In the genomic region with DNA sequence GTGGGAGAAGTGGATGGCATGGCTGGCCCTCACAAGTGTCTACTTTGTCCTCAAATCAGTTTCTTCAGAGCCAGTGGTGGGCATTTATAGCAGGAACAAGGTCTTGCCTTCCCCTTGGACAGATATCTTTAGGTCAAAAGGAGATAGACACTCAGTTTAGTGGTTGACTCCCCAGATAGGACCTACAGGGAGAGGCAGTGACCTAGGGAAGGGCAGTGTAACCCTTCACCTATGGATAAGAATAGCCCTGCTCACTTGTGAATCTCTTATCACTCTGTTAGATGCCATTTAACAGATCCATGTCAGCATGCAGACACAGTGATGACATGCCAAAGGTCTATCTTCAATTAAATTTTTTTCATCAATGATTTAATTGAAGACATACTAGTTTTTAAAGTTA, we compare ENCODE assay signal across 26 cellular contexts. TPM values are rescaled to one million over a fixed set of nuclear protein-coding genes. Genes with fewer than 3 reads are reported as not detected.
"Had no signal": no experiment of that assay in that cellular context is flagged by ENCODE, and none has a peak within 500 bp of the region (broad histone marks: within the 10 kb centered on the region; RNA-seq: fewer than 3 reads in every experiment).

No MANE protein-coding gene starts in this region.

- H3K4me2 ChIP-seq: hepatocyte had no signal

- H3K36me3 ChIP-seq: esophagus squamous epithelium, ovary, sigmoid colon, spleen, thoracic aorta, tibial nerve, upper lobe of left lung had no signal

- H3K9me3 ChIP-seq: esophagus squamous epithelium, ovary, sigmoid colon, spleen, thoracic aorta, tibial nerve, upper lobe of left lung had no signal

- H3K4me1 ChIP-seq: esophagus squamous epithelium, sigmoid colon, spleen, tibial nerve, upper lobe of left lung had no signal

- ATAC-seq: effector memory CD8-positive, alpha-beta T cell; natural killer cell; stimulated activated memory B cell treated with anti-CD40 and anti-IgM and Interleukin-4, amounts not matched to agents 10 μg/mL and 1 μg/mL and 100 μg/mL, for 72 hours; stimulated activated naive CD8-positive, alpha-beta T cell treated with anti-CD3 and anti-CD28 coated beads, Interleukin-15, Interleukin-2, amounts not matched to agents 100 U/mL and 50 U/mL, for 24 hours had no signal

- H3K4me3 ChIP-seq: esophagus squamous epithelium, hepatocyte, lung, ovary, sigmoid colon, skin epidermis, spleen, thoracic aorta, tibial nerve, upper lobe of left lung had no signal

- H2AFZ ChIP-seq: hepatocyte had no signal

- H3K79me2 ChIP-seq: hepatocyte had no signal

- H3K27ac ChIP-seq: esophagus squamous epithelium, hepatocyte, ovary, sigmoid colon, skin epidermis, spleen, thoracic aorta, tibial nerve, upper lobe of left lung had no signal

- H3K27me3 ChIP-seq: esophagus squamous epithelium, hepatocyte, sigmoid colon, spleen, tibial nerve, upper lobe of left lung had no signal

- DNase-seq: cortex of kidney; effector memory CD8-positive, alpha-beta T cell; erythroblast; esophagus squamous epithelium; foreskin melanocyte; kidney; left cardiac atrium; mesendoderm; midbrain; natural killer cell; occipital lobe; ovary; sigmoid colon; spleen; stimulated activated CD4-positive, alpha-beta T cell treated with anti-CD3 and anti-CD28 coated beads, Interleukin-4, amount 100 ng/mL, for 4 hours; stimulated activated naive CD8-positive, alpha-beta T cell treated with anti-CD3 and anti-CD28 coated beads, Interleukin-15, Interleukin-2, amounts not matched to agents 100 U/mL and 50 U/mL, for 24 hours; upper lobe of left lung had no signal

RNA-seq across cellular contexts. Expression of a gene that starts 19.1 kb away (rescaled TPM):
- total RNA-seq: dermis microvascular lymphatic vessel endothelial cell, kidney, left cardiac atrium, myocyte, occipital lobe had no signal
- polyA plus RNA-seq: hepatocyte, sigmoid colon had no signal

RNA-seq across cellular contexts. Expression of a gene that starts 22.4 kb away (rescaled TPM):
- total RNA-seq: dermis microvascular lymphatic vessel endothelial cell, myocyte had no signal
- polyA plus RNA-seq: neural cell had no signal
